Comparison of ENCODE assay signal across 8 cellular contexts in the genomic region with DNA sequence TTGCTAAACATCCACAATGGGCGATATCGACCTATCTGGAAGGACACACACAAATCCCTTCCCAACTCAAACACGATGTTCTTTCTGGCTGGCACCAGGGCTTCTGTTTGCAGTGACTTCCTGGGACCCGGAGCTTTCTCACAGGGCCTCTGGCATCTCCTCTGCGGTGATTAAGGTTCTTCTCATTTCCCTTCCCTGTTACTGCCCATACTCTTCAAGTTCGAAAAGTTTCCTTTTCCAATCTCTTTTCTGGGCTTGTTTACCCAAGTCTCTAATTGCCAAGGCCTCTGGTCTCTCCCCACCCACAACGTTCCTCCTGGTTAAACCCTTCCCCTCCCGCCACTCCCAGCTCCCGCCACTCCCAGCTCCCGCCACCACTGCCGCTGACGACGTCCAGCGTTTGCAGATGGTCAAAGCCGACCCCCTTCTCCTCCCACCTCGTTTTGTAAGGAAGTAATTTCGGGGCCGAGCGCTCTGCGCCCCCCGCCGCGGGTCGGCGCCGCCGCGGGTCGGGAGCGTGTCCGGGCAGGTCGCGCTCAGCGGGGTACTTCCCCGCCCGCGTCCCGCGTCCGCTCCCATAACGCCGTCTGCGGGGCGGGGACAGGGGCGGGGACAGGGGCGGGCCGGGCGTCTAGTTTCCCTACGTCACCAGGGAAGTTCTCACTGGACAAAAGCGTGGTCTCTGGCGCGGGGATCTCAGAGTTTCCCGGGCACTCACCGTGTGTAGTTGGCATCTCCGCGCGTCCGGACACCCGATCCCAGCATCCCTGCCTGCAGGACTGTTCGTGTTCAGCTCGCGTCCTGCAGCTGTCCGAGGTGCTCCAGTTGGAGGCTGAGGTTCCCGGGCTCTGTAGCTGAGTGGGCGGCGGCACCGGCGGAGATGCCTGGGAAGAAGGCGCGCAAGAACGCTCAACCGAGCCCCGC. TPM values are rescaled to one million over a fixed set of nuclear protein-coding genes. Genes with fewer than 3 reads are reported as not detected.
DNase-seq lines count a peak whose midpoint lies in the region; ATAC-seq lines count a peak whose summit lies in the region.

A gene (plus strand): TSS at position 699 of the 924 bp plus-strand sequence. CDS start 182 bp downstream, at position 881.

- peak within 1 kb of the TSS; percentile 77 for H3K27ac ChIP-seq in layer of hippocampus (ENCODE audit: low read depth, low read length)

- peak; percentile 76 for ATAC-seq in HG03432 (IDR thresholded peaks at IDR 0.05; ENCODE audit: unreplicated experiment)

- peak; percentile 70 to 76 for DNase-seq in AML-193 (lab: John Stamatoyannopoulos, UW)
- DNase-seq in GM19238 (ENCODE audit: insufficient read length, low spot score): peak; percentile 74
- peak; percentile 82 for DNase-seq in NCI-H510A (lab: John Stamatoyannopoulos, UW)
- peak; percentile 82 for DNase-seq in activated CD4-positive, CD25-positive, alpha-beta regulatory T cell treated with anti-CD3 and anti-CD28 coated beads, Interleukin-2, amount 50 U/mL, for 72 hours
- peak; percentile 17 for DNase-seq in cerebellum (ENCODE audit: low spot score)
- peak; percentile 89 for DNase-seq in stimulated activated CD4-positive, alpha-beta T cell treated with anti-CD3 and anti-CD28 coated beads, Interleukin-1b, Interleukin-23, amount 100 ng/mL, for 48 hours

- peaks cover 5% of the 10 kb centered on the region for H3K27me3 ChIP-seq in layer of hippocampus (ENCODE audit: control insufficient read depth, insufficient read depth, low read length)

RNA-seq across cellular contexts. Expression of the gene that starts here (rescaled TPM):
- total RNA-seq in cerebellum: 2.4 TPM

Comparison
In these comparisons a context has a peak if more than half of its experiments do, and no peak if none do; other contexts are left out.
1. Peak in every context shown above with its lines: DNase-seq, ATAC-seq and H3K27ac ChIP-seq.
2. DNase-seq: peak in every context shown above with its lines; median percentile 89 in stimulated activated CD4-positive, alpha-beta T cell treated with anti-CD3 and anti-CD28 coated beads, Interleukin-1b, Interleukin-23, amount 100 ng/mL, for 48 hours; 82 in NCI-H510A; 82 in activated CD4-positive, CD25-positive, alpha-beta regulatory T cell treated with anti-CD3 and anti-CD28 coated beads, Interleukin-2, amount 50 U/mL, for 72 hours; 74 in GM19238; 73 in AML-193; 17 in cerebellum.